8 cellular contexts compared by ENCODE assay signal in genomic region chr19:10332965-10333757, GRCh38. TPM values are rescaled to one million over a fixed set of nuclear protein-coding genes. Genes with fewer than 3 reads are reported as not detected.
DNase-seq lines count a peak whose midpoint lies in the region; ATAC-seq, FAIRE-seq and TF ChIP-seq lines count a peak whose summit lies in the region.

TSS of gene RAVER1 (minus strand) at chr19:10333529. CDS start at chr19:10333507, 22 bp downstream.

- H3K27me3 ChIP-seq in SK-N-SH (ENCODE audit: insufficient read depth) = no peaks in the 10 kb centered on the region

- peaks cover 50% of the 10 kb centered on the region for H3K4me1 Mint-ChIP-seq in activated naive CD4-positive, alpha-beta T cell treated with anti-CD3 and anti-CD28 coated beads, Interleukin-2, amount 10 ng/mL, durations not matched to agents 7 days and 5 days

- TF ChIP-seq EP300 in SK-N-SH (IDR thresholded peaks at IDR 0.05; ENCODE audit: borderline replicate concordance in 1 of 2, low read depth in 1 of 2, low read length in 1 of 2) = no peak

- CTCF ChIA-PET in GM10248 (lab: Yijun Ruan, JAX) (interaction anchor here (0.9 to 2.1 kb wide), 3 partner anchors 44 to 65 kb away, joined by 3 to 11 read pairs (median 3); partner anchors contain the start of gene ICAM5), SK-N-SH (lab: Yijun Ruan, JAX) (interaction anchor here (0.7 to 3.3 kb wide), 6 partner anchors 10 to 63 kb away, joined by 3 to 18 read pairs (median 3); partner anchors contain the start of genes FDX2 and ICAM1)
- CTCF ChIA-PET in activated naive CD4-positive, alpha-beta T cell treated with anti-CD3 and anti-CD28 coated beads, Interleukin-2, amount 10 ng/mL, durations not matched to agents 7 days and 5 days (lab: Charles Lee) = interaction anchor here (1.0 to 1.1 kb wide), 4 partner anchors 12 to 62 kb away, joined by 3 to 9 read pairs (median 6); partner anchors contain the start of gene ICAM1

- H3K9me3 Mint-ChIP-seq in activated naive CD4-positive, alpha-beta T cell treated with anti-CD3 and anti-CD28 coated beads, Interleukin-2, amount 10 ng/mL, durations not matched to agents 7 days and 5 days = no peaks in the 10 kb centered on the region

- peaks cover 0 to 22% of the 10 kb centered on the region in 2 experiments; a peak in 1 of 4 replicates for H3K4me1 ChIP-seq in SK-N-SH (ENCODE audit: control insufficient read depth in 1 of 2, insufficient read depth in 2 of 2, low read depth in 1 of 2, low read length in 1 of 2)

- 1% methylated on average over 42 of the region's 82 CpGs for WGBS in SK-N-SH (ENCODE audit: low lambda C conversion rate)

- no peaks in the 10 kb centered on the region for H3K9me2 ChIP-seq in SK-N-SH

- TF ChIP-seq RAD21 in SK-N-SH (IDR thresholded peaks at IDR 0.05; ENCODE audit: low read length) = no peak

- no peak for FAIRE-seq in frontal cortex (lab: Jason Lieb, UNC)

- H3K4me3 ChIP-seq in SK-N-SH (ENCODE audit: low read depth in 2 of 2, low read length in 1 of 2) = peak within 1 kb of the TSS; percentile 81 to 95

- H3K36me3 Mint-ChIP-seq in activated naive CD4-positive, alpha-beta T cell treated with anti-CD3 and anti-CD28 coated beads, Interleukin-2, amount 10 ng/mL, durations not matched to agents 7 days and 5 days = peaks cover 47% of the 10 kb centered on the region

- DNase-seq in GM10248 (ENCODE audit: extremely low spot score) (peak; percentile 100), NCI-H1092 (lab: John Stamatoyannopoulos, UW) (peak; percentile 97), SK-N-SH (peak; percentile 99), frontal cortex (ENCODE audit: low spot score in 2 of 2) (peak; percentile 97 to 99), non-pigmented ciliary epithelial cell (ENCODE audit: low read depth) (peak; percentile 87), superior temporal gyrus (ENCODE audit: extremely low spot score) (peak; percentile 97)
- peak; percentile 99 for DNase-seq in activated naive CD4-positive, alpha-beta T cell treated with anti-CD3 and anti-CD28 coated beads, Interleukin-2, amount 10 ng/mL, durations not matched to agents 7 days and 5 days

- POLR2A ChIA-PET in GM10248 (lab: Yijun Ruan, JAX) (interaction anchor here (0.6 to 1.4 kb wide), 5 partner anchors 17 to 106 kb away, joined by 3 to 6 read pairs (median 5); partner anchors contain the start of genes ICAM1 and ICAM5), SK-N-SH (lab: Yijun Ruan, JAX) (interaction anchor here (0.8 to 1.9 kb wide), 6 partner anchors 10 to 70 kb away, joined by 3 to 15 read pairs (median 4); partner anchors contain the start of genes CDC37 and TYK2)

- H3K9ac ChIP-seq in SK-N-SH = peak within 1 kb of the TSS; percentile 97

- peaks cover 16 to 19% of the 10 kb centered on the region in 2 experiments for H3K36me3 ChIP-seq in SK-N-SH (replicated peaks in 1 of 2; ENCODE audit: control insufficient read depth in 1 of 2, insufficient read depth in 2 of 2, low read length in 1 of 2)

- peak within 1 kb of the TSS; percentile 95 for H3K4me3 Mint-ChIP-seq in activated naive CD4-positive, alpha-beta T cell treated with anti-CD3 and anti-CD28 coated beads, Interleukin-2, amount 10 ng/mL, durations not matched to agents 7 days and 5 days

- peak within 1 kb of the TSS; percentile 91 for H2AFZ ChIP-seq in SK-N-SH (ENCODE audit: low read depth)

- H3F3A ChIP-seq in SK-N-SH (replicated peaks; ENCODE audit: insufficient read depth) = no peaks in the 10 kb centered on the region

- H3K27ac Mint-ChIP-seq in activated naive CD4-positive, alpha-beta T cell treated with anti-CD3 and anti-CD28 coated beads, Interleukin-2, amount 10 ng/mL, durations not matched to agents 7 days and 5 days = peak within 1 kb of the TSS; percentile 93

- ATAC-seq in HG02610 (IDR thresholded peaks at IDR 0.05; ENCODE audit: unreplicated experiment) = peak; percentile 84

- TF ChIP-seq CTCF in GM10248 (IDR thresholded peaks at IDR 0.05; ENCODE audit: control extremely low read depth, extremely low read depth, low read depth, missing control alignments) (no peak), SK-N-SH (IDR thresholded peaks at IDR 0.05) (no peak)

- peaks cover 27% of the 10 kb centered on the region for H4K20me1 ChIP-seq in SK-N-SH (ENCODE audit: insufficient read depth)

- H3K27ac ChIP-seq in SK-N-SH (ENCODE audit: low read depth in 2 of 2, low read length in 1 of 2) = peak within 1 kb of the TSS; percentile 93 to 97

- H3K4me2 ChIP-seq in SK-N-SH = peak within 1 kb of the TSS; percentile 97

- H3K9me3 ChIP-seq in SK-N-SH = no peaks in the 10 kb centered on the region

- H3K27me3 Mint-ChIP-seq in activated naive CD4-positive, alpha-beta T cell treated with anti-CD3 and anti-CD28 coated beads, Interleukin-2, amount 10 ng/mL, durations not matched to agents 7 days and 5 days = no peaks in the 10 kb centered on the region

- H3K79me2 ChIP-seq in SK-N-SH (ENCODE audit: insufficient read depth) = peaks cover 52% of the 10 kb centered on the region

TF ChIP-seq in SK-N-SH, 30 proteins besides CTCF, POLR2A, EP300 and RAD21:
- TF ChIP-seq ZBTB33 (IDR thresholded peaks at IDR 0.05; ENCODE audit: borderline replicate concordance, low read depth) (no peak), YY1 (IDR thresholded peaks at IDR 0.05; ENCODE audit: low read depth) (peak; percentile 96), RCOR1 (IDR thresholded peaks at IDR 0.05; ENCODE audit: low read length) (no peak), GABPA (IDR thresholded peaks at IDR 0.05; ENCODE audit: low read depth) (peak; percentile 42; the same call in 1 of the 2 replicates), FOXJ3 (CRISPR knock-in tag; IDR thresholded peaks at IDR 0.05) (no peak), TAF1 (IDR thresholded peaks at IDR 0.05; ENCODE audit: borderline replicate concordance, low read depth, low read length) (peak; percentile 92), POLR2AphosphoS5 (IDR thresholded peaks at IDR 0.05; ENCODE audit: low read depth, low read length) (peak; percentile 92), MAX (IDR thresholded peaks at IDR 0.05; ENCODE audit: low read depth) (peak; percentile 71), NRF1 (IDR thresholded peaks at IDR 0.05; ENCODE audit: low read depth, low read length) (peak; percentile 89), GATA2 (CRISPR knock-in tag; IDR thresholded peaks at IDR 0.05) (0 out of 2 replicates have a peak, but pooled peaks have one; percentile 27), ELF1 (IDR thresholded peaks at IDR 0.05) (peak; percentile 57), MXI1 (IDR thresholded peaks at IDR 0.05; ENCODE audit: low read depth, low read length) (peak; percentile 52), USF1 (IDR thresholded peaks at IDR 0.05; ENCODE audit: borderline replicate concordance, low read depth) (0 out of 2 replicates have a peak, but pooled peaks have one; percentile 30)

RNA-seq across cellular contexts. Expression of gene RAVER1, which starts in this region (rescaled TPM):
- 3.0 and 8.2 TPM in 2 replicates for polyA plus RNA-seq in SK-N-SH (2012; rRNA removed)
- 3.8 and 7.2 TPM in 2 replicates for polyA plus RNA-seq in SK-N-SH (2012; cell fraction: cytosol; rRNA removed)
- polyA plus RNA-seq in SK-N-SH (2012; cell fraction: nucleus; rRNA removed) = 16.3 and 20.6 TPM in 2 replicates
- 2.4 TPM for total RNA-seq in frontal cortex

Comparison
In these comparisons a context has a peak if more than half of its experiments do, and no peak if none do; other contexts are left out.
1. Peak in every context shown above with its lines: DNase-seq, ATAC-seq, H3K4me3 ChIP-seq and H3K27ac ChIP-seq.